ENCODE assay signal across 2 cellular contexts in the genomic region with DNA sequence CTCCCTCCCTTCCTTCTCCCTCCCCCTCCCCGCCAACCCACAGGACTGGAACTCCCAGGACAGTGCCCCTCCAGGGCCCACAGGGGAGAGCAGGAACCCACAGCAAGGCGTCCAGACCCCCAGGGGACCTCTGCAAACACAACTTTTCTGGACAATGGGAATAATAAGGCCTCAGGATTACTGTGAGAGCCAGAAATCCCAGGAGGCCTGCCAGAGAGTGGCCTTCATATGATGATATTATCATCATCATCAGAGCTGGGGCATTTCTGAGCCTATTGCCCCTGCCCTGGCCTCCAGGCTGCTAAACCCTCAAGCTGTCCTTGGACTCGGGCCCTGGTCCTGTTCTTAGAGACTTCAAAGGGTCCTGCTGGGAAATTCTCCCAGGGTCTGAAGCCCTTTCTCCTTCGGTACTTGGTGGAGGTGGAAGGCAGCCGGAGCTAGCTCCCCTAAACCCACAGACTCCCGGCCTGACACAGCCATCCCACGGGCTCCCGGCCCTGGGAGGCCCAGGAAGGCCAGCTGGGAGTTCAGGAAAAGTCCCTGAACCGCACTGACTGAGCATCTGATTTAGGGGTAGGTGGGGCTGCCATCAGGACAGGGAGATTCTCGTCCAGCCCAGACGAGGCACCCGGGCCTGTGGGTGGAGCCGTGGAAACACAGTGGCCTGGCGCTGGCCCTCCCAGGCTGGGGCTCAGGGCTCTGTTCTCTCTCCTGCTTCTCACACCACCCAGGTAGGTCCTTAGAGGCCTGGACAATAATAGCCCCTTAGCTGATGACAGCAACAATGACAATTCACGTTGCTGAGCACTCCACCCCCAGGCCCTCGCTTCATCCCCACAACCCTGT.
TF ChIP-seq lines count a peak whose summit lies in the region.

No MANE protein-coding gene starts in this region.

TF ChIP-seq in GM12878, 131 proteins besides CTCF, POLR2A, EP300 and RAD21:
- TF ChIP-seq TAF1 (IDR thresholded peaks at IDR 0.05; ENCODE audit: borderline replicate concordance, low read depth, low read length): no peak
- no peak for TF ChIP-seq SRF (IDR thresholded peaks at IDR 0.05; ENCODE audit: low read depth in 2 of 2, low read length in 2 of 2)
- TF ChIP-seq POLR2AphosphoS5 (IDR thresholded peaks at IDR 0.05; ENCODE audit: low read length): peak; percentile 63; the same call in 1 of the 2 replicates
- no peak for TF ChIP-seq PAX5 (IDR thresholded peaks at IDR 0.05; ENCODE audit: borderline replicate concordance, low read depth, low read length)
- TF ChIP-seq, protein P1, sequence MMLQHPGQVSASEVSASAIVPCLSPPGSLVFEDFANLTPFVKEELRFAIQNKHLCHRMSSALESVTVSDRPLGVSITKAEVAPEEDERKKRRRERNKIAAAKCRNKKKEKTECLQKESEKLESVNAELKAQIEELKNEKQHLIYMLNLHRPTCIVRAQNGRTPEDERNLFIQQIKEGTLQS (IDR thresholded peaks at IDR 0.05; ENCODE audit: borderline replicate concordance, extremely low read depth, low read depth, low read length): no peak

TF ChIP-seq in HepG2, 621 proteins besides CTCF, POLR2A, EP300 and RAD21:
- TF ChIP-seq ZNF17 (CRISPR knock-in tag; IDR thresholded peaks at IDR 0.05) (no peak), SMC3 (IDR thresholded peaks at IDR 0.05; ENCODE audit: low read length) (no peak), HOXA7 (CRISPR knock-in tag; IDR thresholded peaks at IDR 0.05) (no peak), AGO2 (optimal IDR thresholded peaks at IDR 0.05; ENCODE audit: low read depth, low read length) (peak; percentile 71), ZNF615 (CRISPR knock-in tag; IDR thresholded peaks at IDR 0.05; ENCODE audit: borderline replicate concordance) (no peak)
- TF ChIP-seq, protein P2, sequence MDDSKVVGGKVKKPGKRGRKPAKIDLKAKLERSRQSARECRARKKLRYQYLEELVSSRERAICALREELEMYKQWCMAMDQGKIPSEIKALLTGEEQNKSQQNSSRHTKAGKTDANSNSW (CRISPR knock-in tag; IDR thresholded peaks at IDR 0.05; ENCODE audit: borderline replicate concordance): no peak
TF ChIP-seq in HepG2: peak in this region for 1.
